1 cellular context compared by ENCODE assay signal in genomic region chr2:10903861-10904210, GRCh38.
TF ChIP-seq lines count a peak whose summit lies in the region.

No MANE protein-coding gene starts in this region.

TF ChIP-seq in HepG2, 621 proteins besides CTCF, POLR2A, EP300 and RAD21:
- TF ChIP-seq HNRNPK (IDR thresholded peaks at IDR 0.05; ENCODE audit: low read depth, low read length, poor library complexity, severe bottlenecking) = peak; percentile 90
- TF ChIP-seq MED13 (CRISPR knock-in tag; IDR thresholded peaks at IDR 0.05) = no peak
